8 cellular contexts compared by ENCODE assay signal in the genomic region with DNA sequence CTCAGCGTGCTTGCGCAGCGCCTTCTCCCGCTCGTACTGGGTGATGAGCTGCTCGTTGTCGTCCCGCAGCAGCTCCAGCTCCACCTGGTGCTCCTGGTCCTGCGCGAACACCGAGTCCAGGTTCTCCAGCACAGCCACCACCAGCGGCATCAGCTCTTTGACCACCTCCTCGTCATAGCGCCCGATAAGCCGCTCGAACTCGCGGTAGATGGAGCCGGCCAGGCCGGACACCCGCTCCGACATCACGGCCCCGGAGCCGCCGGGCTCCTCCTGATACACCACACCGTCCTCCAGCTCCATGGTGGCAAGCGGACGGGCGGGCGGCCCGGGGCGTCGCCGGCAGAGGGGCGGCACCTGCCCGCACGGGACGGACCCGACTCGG. TPM values are rescaled to one million over a fixed set of nuclear protein-coding genes. Genes with fewer than 3 reads are reported as not detected.
DNase-seq lines count a peak whose midpoint lies in the region; ATAC-seq and TF ChIP-seq lines count a peak whose summit lies in the region.

No MANE protein-coding gene starts in this region.

- no peaks in the 10 kb centered on the region for H3K9me3 ChIP-seq in cardiac muscle cell (ENCODE audit: low read depth)
- H3K9me3 ChIP-seq in parathyroid adenoma (ENCODE audit: control insufficient read depth, low read length) = no peaks in the 10 kb centered on the region

- H3K4me2 ChIP-seq in parathyroid adenoma (ENCODE audit: low read length) = peak overlapping the region; percentile 65

- H3K9ac ChIP-seq in parathyroid adenoma = peak overlapping the region; percentile 91

- DNase-seq in activated T-cell treated with anti-CD3 and anti-CD28 coated beads for 24 hours (ENCODE audit: low read depth) (peak; percentile 16), NCI-H226 (peak; percentile 31), cardiac muscle cell (ENCODE audit: low read depth in 1 of 2, low spot score in 1 of 2) (peak in 1 of 2 donors; percentile 68), NCI-H1930 (lab: John Stamatoyannopoulos, UW) (no peak)
- DNase-seq in activated T-cell treated with anti-CD3 and anti-CD28 coated beads, Interleukin-2, amount 50 U/mL, for 1 hour = no peak
- DNase-seq in activated naive CD4-positive, alpha-beta T cell treated with Interleukin-2 at 50 U/mL for 16 hours = peak; percentile 53

- no peaks in the 10 kb centered on the region for H3K27me3 ChIP-seq in cardiac muscle cell
- no peaks in the 10 kb centered on the region for H3K27me3 ChIP-seq in parathyroid adenoma (ENCODE audit: control insufficient read depth, insufficient read depth, low read length)

- H3K4me3 ChIP-seq in cardiac muscle cell (peak overlapping the region; percentile 97), parathyroid adenoma (ENCODE audit: low read depth, low read length) (peak overlapping the region; percentile 89)

- H3K36me3 ChIP-seq in cardiac muscle cell (no peaks in the 10 kb centered on the region), parathyroid adenoma (ENCODE audit: control insufficient read depth, insufficient read depth, low read length) (no peaks in the 10 kb centered on the region)

- TF ChIP-seq CTCF in cardiac muscle cell (IDR thresholded peaks at IDR 0.05; ENCODE audit: low read depth, low read length) (no peak), parathyroid adenoma (IDR thresholded peaks at IDR 0.05) (no peak)

- H3K27ac ChIP-seq in cardiac muscle cell = peak overlapping the region; percentile 92
- H3K27ac ChIP-seq in parathyroid adenoma = peak overlapping the region; percentile 94

- H3K79me2 ChIP-seq in parathyroid adenoma = peaks cover 20% of the 10 kb centered on the region

- peaks cover 9% of the 10 kb centered on the region for H3K4me1 ChIP-seq in cardiac muscle cell (ENCODE audit: low read depth)
- peaks cover 22% of the 10 kb centered on the region for H3K4me1 ChIP-seq in parathyroid adenoma

- peak overlapping the region; percentile 86 for H2AFZ ChIP-seq in parathyroid adenoma

- ATAC-seq in HG02763 (IDR thresholded peaks at IDR 0.05; ENCODE audit: unreplicated experiment) = peak; percentile 13

RNA-seq across cellular contexts. Expression of gene SPAG9, which starts 0.3 kb away (rescaled TPM):
- 24.5 and 66.2 TPM in 2 replicates for total RNA-seq in cardiac muscle cell
- polyA plus RNA-seq in cardiac muscle cell = 12.1 and 28.6 TPM in 2 replicates

RNA-seq across cellular contexts. Expression of gene NME1, which starts 33.0 kb away (rescaled TPM):
- total RNA-seq in cardiac muscle cell = 58.9 and 104 TPM in 2 replicates
- 115 and 194 TPM in 2 replicates for polyA plus RNA-seq in cardiac muscle cell

RNA-seq across cellular contexts. Expression of gene NME2, which starts 45.9 kb away (rescaled TPM):
- total RNA-seq in cardiac muscle cell = 393 and 614 TPM in 2 replicates
- 363 and 585 TPM in 2 replicates for polyA plus RNA-seq in cardiac muscle cell

Comparison
In these comparisons a context has a peak if more than half of its experiments do, and no peak if none do; other contexts are left out.
1. DNase-seq: peak in activated T-cell treated with anti-CD3 and anti-CD28 coated beads for 24 hours (single experiment), NCI-H226 (single experiment) and activated naive CD4-positive, alpha-beta T cell treated with Interleukin-2 at 50 U/mL for 16 hours (single experiment); none in activated T-cell treated with anti-CD3 and anti-CD28 coated beads, Interleukin-2, amount 50 U/mL, for 1 hour (single experiment) and NCI-H1930 (0 of 2).